In the genomic region with DNA sequence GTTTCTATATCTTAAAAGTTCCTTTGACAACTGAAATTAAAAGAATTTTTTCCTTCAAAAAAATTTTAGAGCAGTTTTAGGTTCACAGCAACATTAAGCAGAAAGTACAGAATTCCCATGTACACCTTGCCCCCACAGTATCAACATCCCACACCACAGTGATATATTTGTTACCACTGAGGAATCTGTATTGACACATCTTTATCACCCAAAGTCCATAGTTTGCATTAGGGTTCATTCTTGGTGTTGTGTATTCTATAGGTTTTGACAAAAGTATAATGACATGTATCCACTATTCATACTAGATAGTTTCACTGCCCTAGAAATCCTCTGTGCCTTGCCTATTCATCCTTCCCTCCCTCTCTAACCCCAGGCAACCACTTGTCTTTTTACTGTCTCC, we compare ENCODE assay signal across 27 cellular contexts. TPM values are rescaled to one million over a fixed set of nuclear protein-coding genes. Genes with fewer than 3 reads are reported as not detected.
DNase-seq lines count a peak whose midpoint lies in the region; FAIRE-seq and TF ChIP-seq lines count a peak whose summit lies in the region.
"Had no signal": no experiment of that assay in that cellular context is flagged by ENCODE, and none has a peak within 500 bp of the region (broad histone marks: within the 10 kb centered on the region; RNA-seq: fewer than 3 reads in every experiment).

No MANE protein-coding gene starts in this region.

- no peak for TF ChIP-seq POLR2A in suprapubic skin (IDR thresholded peaks at IDR 0.05)

- H3K9me3 Mint-ChIP-seq in HFFc6 (no peaks in the 10 kb centered on the region), astrocyte (ENCODE audit: unreplicated experiment) (no peaks in the 10 kb centered on the region)
- H3K9me3 Mint-ChIP-seq: activated CD4-positive, alpha-beta T cell treated with anti-CD3 and anti-CD28 coated beads, Interleukin-2, amount 10 ng/mL, durations not matched to agents 7 days and 5 days; activated naive CD8-positive, alpha-beta T cell treated with anti-CD3 and anti-CD28 coated beads, Interleukin-2, amount 10 ng/mL, durations not matched to agents 7 days and 5 days; CD4-positive, CD25-positive, alpha-beta regulatory T cell; H9; neural progenitor cell; T-helper 1 cell treated with Interleukin-12 subunit alpha and Interleukin-12 subunit beta and Interleukin-4 antibody, amounts not matched to agents 30 μg/mL and 1 μg/mL, for 36 hours had no signal

- H3K36me3 ChIP-seq in astrocyte (ENCODE audit: insufficient read depth, low read length) (no peaks in the 10 kb centered on the region), kidney (ENCODE audit: control insufficient read depth in 1 of 2, insufficient read depth in 2 of 2, low read length in 2 of 2) (no peaks in the 10 kb centered on the region), suprapubic skin (no peaks in the 10 kb centered on the region)
- H3K36me3 ChIP-seq: left lung, MG63, neural progenitor cell, spleen had no signal

- intact Hi-C loops in kidney (cut with DNase I), result no loop called here

- H3K79me2 ChIP-seq in astrocyte (ENCODE audit: insufficient read depth, low read length), result peaks cover 55% of the 10 kb centered on the region

- no peak overlapping the region for H3K4me3 Mint-ChIP-seq in HFFc6
- H3K4me3 Mint-ChIP-seq in astrocyte (ENCODE audit: unreplicated experiment), result no peak overlapping the region
- H3K4me3 Mint-ChIP-seq: activated CD4-positive, alpha-beta T cell treated with anti-CD3 and anti-CD28 coated beads, Interleukin-2, amount 10 ng/mL, durations not matched to agents 7 days and 5 days; activated CD8-positive, alpha-beta memory T cell treated with anti-CD3 and anti-CD28 coated beads, Interleukin-2, amount 10 ng/mL, durations not matched to agents 7 days and 5 days; H9; neural progenitor cell had no signal

- FAIRE-seq in astrocyte (lab: Jason Lieb, UNC) (no peak), kidney (lab: Jason Lieb, UNC) (no peak)
- FAIRE-seq: endometrium, urothelium cell line had no signal

- DNase-seq in HFFc6, result no peak
- no peak for DNase-seq in astrocyte (ENCODE audit: low read depth)
- no peak for DNase-seq in kidney
- no peak for DNase-seq in suprapubic skin (ENCODE audit: low spot score in 2 of 2)
- no peak for DNase-seq in mesenteric fat pad (ENCODE audit: low spot score)
- no peak for DNase-seq in Ammon's horn (ENCODE audit: low spot score)
- DNase-seq in DMS 273 treated with DMSO at 0.1 percent for 48 hours (lab: John Stamatoyannopoulos, UW), result no peak
- DNase-seq: activated CD4-positive, alpha-beta T cell treated with anti-CD3 and anti-CD28 coated beads, Interleukin-2, amount 10 ng/mL, durations not matched to agents 7 days and 5 days; activated CD8-positive, alpha-beta memory T cell treated with anti-CD3 and anti-CD28 coated beads, Interleukin-2, amount 10 ng/mL, durations not matched to agents 7 days and 5 days; activated naive CD8-positive, alpha-beta T cell treated with anti-CD3 and anti-CD28 coated beads, Interleukin-2, amount 10 ng/mL, durations not matched to agents 7 days and 5 days; body of pancreas; CD4-positive, CD25-positive, alpha-beta regulatory T cell; cortex of kidney; GDM1; glutamatergic neuron; H9; left lung; MG63; NCI-H1436; NCI-H2107; spleen; stimulated activated CD4-positive, alpha-beta T cell treated with anti-CD3 and anti-CD28 coated beads, Interleukin-4, amount 100 ng/mL, for 24 hours; stimulated activated naive CD4-positive, alpha-beta T cell treated with Interleukin-2 at 50 U/mL for 16 hours had no signal

- H3K9me3 ChIP-seq in astrocyte (ENCODE audit: insufficient read depth, low read depth, low read length) (no peaks in the 10 kb centered on the region), kidney (ENCODE audit: control insufficient read depth in 1 of 2, low read length in 2 of 2) (no peaks in the 10 kb centered on the region), suprapubic skin (no peaks in the 10 kb centered on the region)
- H3K9me3 ChIP-seq: body of pancreas, left lung, MG63, spleen had no signal

- H3K27ac ChIP-seq in astrocyte (ENCODE audit: low read depth, low read length) (peak overlapping the region; percentile 94), kidney (ENCODE audit: low read depth in 2 of 2, low read length in 2 of 2) (peak overlapping the region; percentile 56 to 72), suprapubic skin (peak overlapping the region; percentile 85)
- H3K27ac ChIP-seq: neural progenitor cell had no signal

- peak overlapping the region; percentile 19; the same call in 1 of the 2 replicates for H3K27ac Mint-ChIP-seq in HFFc6
- H3K27ac Mint-ChIP-seq in astrocyte (ENCODE audit: unreplicated experiment), result peak overlapping the region; percentile 78
- H3K27ac Mint-ChIP-seq: activated CD8-positive, alpha-beta memory T cell treated with anti-CD3 and anti-CD28 coated beads, Interleukin-2, amount 10 ng/mL, durations not matched to agents 7 days and 5 days; neural progenitor cell had no signal

- no peak for TF ChIP-seq EP300 in suprapubic skin (IDR thresholded peaks at IDR 0.05)

- H3K4me3 ChIP-seq in astrocyte (ENCODE audit: insufficient read depth, low read depth, low read length) (no peak overlapping the region), kidney (ENCODE audit: low read length in 2 of 2) (no peak overlapping the region), suprapubic skin (no peak overlapping the region)
- H3K4me3 ChIP-seq: body of pancreas, left lung, MG63, neural progenitor cell, spleen had no signal

- no peak overlapping the region for H2AFZ ChIP-seq in astrocyte (ENCODE audit: low read depth, low read length)
- H2AFZ ChIP-seq: neural progenitor cell had no signal

- TF ChIP-seq CTCF in HFFc6 (IDR thresholded peaks at IDR 0.05) (no peak), astrocyte (IDR thresholded peaks at IDR 0.05; ENCODE audit: insufficient read depth, low read depth, low read length) (no peak), kidney (IDR thresholded peaks at IDR 0.05; ENCODE audit: borderline replicate concordance, extremely low read depth, insufficient read depth) (no peak), suprapubic skin (IDR thresholded peaks at IDR 0.05) (no peak)

- peaks cover 6% of the 10 kb centered on the region; the same call in 1 of the 2 replicates for H3K27me3 Mint-ChIP-seq in HFFc6 (ENCODE audit: insufficient read depth)
- no peaks in the 10 kb centered on the region for H3K27me3 Mint-ChIP-seq in astrocyte (ENCODE audit: low read depth, unreplicated experiment)
- H3K27me3 Mint-ChIP-seq: activated CD4-positive, alpha-beta T cell treated with anti-CD3 and anti-CD28 coated beads, Interleukin-2, amount 10 ng/mL, durations not matched to agents 7 days and 5 days; activated CD8-positive, alpha-beta memory T cell treated with anti-CD3 and anti-CD28 coated beads, Interleukin-2, amount 10 ng/mL, durations not matched to agents 7 days and 5 days; activated naive CD8-positive, alpha-beta T cell treated with anti-CD3 and anti-CD28 coated beads, Interleukin-2, amount 10 ng/mL, durations not matched to agents 7 days and 5 days; CD4-positive, CD25-positive, alpha-beta regulatory T cell had no signal

- H3K4me1 ChIP-seq in astrocyte (ENCODE audit: insufficient read depth, low read length) (peaks cover 44% of the 10 kb centered on the region), kidney (ENCODE audit: control insufficient read depth in 1 of 2, insufficient read depth in 1 of 2, low read depth in 1 of 2, low read length in 2 of 2) (peaks cover 46 to 62% of the 10 kb centered on the region in 2 donors), suprapubic skin (peaks cover 48% of the 10 kb centered on the region)
- H3K4me1 ChIP-seq: neural progenitor cell had no signal

- no peaks in the 10 kb centered on the region for H3K27me3 ChIP-seq in astrocyte (ENCODE audit: insufficient read depth, low read length)
- no peaks in the 10 kb centered on the region for H3K27me3 ChIP-seq in suprapubic skin
- H3K27me3 ChIP-seq: body of pancreas, left lung, MG63, neural progenitor cell had no signal

- no peaks in the 10 kb centered on the region for H4K20me1 ChIP-seq in astrocyte (ENCODE audit: insufficient read depth, low read length)

- H3K9ac ChIP-seq in astrocyte (ENCODE audit: low read length) (no peak overlapping the region), kidney (ENCODE audit: low read length in 2 of 2) (peak overlapping the region in 1 of 2 donors; percentile 22)
- H3K9ac ChIP-seq: neural progenitor cell had no signal

- H3K36me3 Mint-ChIP-seq in HFFc6 (ENCODE audit: low read depth) (peaks cover 5% of the 10 kb centered on the region; the same call in 1 of the 2 replicates), astrocyte (ENCODE audit: low read depth, unreplicated experiment) (no peaks in the 10 kb centered on the region)
- H3K36me3 Mint-ChIP-seq: CD4-positive, CD25-positive, alpha-beta regulatory T cell had no signal

- H3K4me1 Mint-ChIP-seq in HFFc6 (ENCODE audit: low read depth), result peaks cover 82% of the 10 kb centered on the region
- peaks cover 50% of the 10 kb centered on the region for H3K4me1 Mint-ChIP-seq in astrocyte (ENCODE audit: low read depth, unreplicated experiment)

- H3K4me2 ChIP-seq in astrocyte (ENCODE audit: low read length), result no peak overlapping the region
- H3K4me2 ChIP-seq: neural progenitor cell had no signal

RNA-seq across cellular contexts. Expression of a gene that starts 43.7 kb away (rescaled TPM):
- 10 to 100 TPM; 14.1 to 22.2 (median 18.2) TPM for total RNA-seq in HFFc6 (2021; fragmentation: NEBNext Ultra II Directional; extraction: Animal tissue kit (Norgen Biotek cat#: 25700))
- total RNA-seq in astrocyte (18.4 and 18.5 TPM in 2 replicates), kidney (65.1 TPM), suprapubic skin (10 to 100 TPM; 21.4 to 31.7 (median 28.1) TPM), mesenteric fat pad (57.2 TPM)
- 13.2 TPM for polyA plus RNA-seq in kidney (ENCODE audit: insufficient read depth, low read depth, low replicate concordance)
